Comparison of ENCODE assay signal across 20 cellular contexts in genomic region chr12:48819986-48820385, GRCh38. TPM values are rescaled to one million over a fixed set of nuclear protein-coding genes. Genes with fewer than 3 reads are reported as not detected.
DNase-seq lines count a peak whose midpoint lies in the region; ATAC-seq, FAIRE-seq and TF ChIP-seq lines count a peak whose summit lies in the region.
"Had no signal": no experiment of that assay in that cellular context is flagged by ENCODE, and none has a peak within 500 bp of the region (broad histone marks: within the 10 kb centered on the region; RNA-seq: fewer than 3 reads in every experiment).

No MANE protein-coding gene starts in this region.

- H3K9me3 Mint-ChIP-seq in CD4-positive, alpha-beta T cell = no peaks in the 10 kb centered on the region
- no peaks in the 10 kb centered on the region for H3K9me3 Mint-ChIP-seq in neural progenitor cell
- H3K9me3 Mint-ChIP-seq: stimulated activated naive CD8-positive, alpha-beta T cell treated with anti-CD3 and anti-CD28 coated beads, Interleukin-15, Interleukin-2, amounts not matched to agents 100 ng/mL and 50 ng/mL, for 24 hours had no signal

- no peak overlapping the region for H3K18ac ChIP-seq in H1 (ENCODE audit: extremely low read depth, low read length)

- H2BK120ac ChIP-seq in H1 (replicated peaks; ENCODE audit: low read depth, low read length) = no peak overlapping the region

- 91% methylated on average over 2 of the region's 2 CpGs; no CpG with 5 or more reads in 1 of the 2 experiments for WGBS in H1 (ENCODE audit: extremely low coverage in 1 of 2, insufficient coverage in 1 of 2, insufficient read length in 1 of 2, insufficient replicate concordance in 2 of 2, low coverage in 1 of 2, low lambda C conversion rate in 2 of 2, missing lambda C conversion rate in 1 of 2), 2 experiments

- POLR2A ChIA-PET in CD4-positive, alpha-beta T cell (lab: Charles Lee) = interaction anchor here (1.5 to 2.3 kb wide), 2 partner anchors 31 to 162 kb away, joined by 4 to 7 read pairs; partner anchors contain the start of gene DDX23
- POLR2A ChIA-PET in H1 (lab: Charles Lee; ENCODE audit: partially characterized antibody) = interaction anchor here (0.7 to 2.2 kb wide), 4 partner anchors 31 to 161 kb away, joined by 3 to 9 read pairs (median 4); partner anchors contain the start of genes ADCY6 and RND1

- no peak overlapping the region for H4K5ac ChIP-seq in H1 (ENCODE audit: insufficient read length, low read depth, low read length)

- H4K20me1 ChIP-seq in H1 (replicated peaks in 1 of 2; ENCODE audit: control insufficient read depth in 1 of 2, insufficient read depth in 2 of 2, low read length in 2 of 2) (peaks cover 0 to 5% of the 10 kb centered on the region in 2 experiments), neural progenitor cell (ENCODE audit: low read depth) (peaks cover 21% of the 10 kb centered on the region)

- H2BK5ac ChIP-seq in H1 (ENCODE audit: low read depth, low read length) = no peak overlapping the region

- H3K4me3 ChIP-seq in NT2/D1 (ENCODE audit: insufficient read length, low read depth) (no peak overlapping the region), H1 (ENCODE audit: extremely low read depth in 1 of 4, insufficient read depth in 2 of 4, low read depth in 3 of 4, low read length in 4 of 4) (peak overlapping the region in 1 of 4 experiments; percentile 78; a peak in 1 of 8 replicates), neural progenitor cell (peak overlapping the region; percentile 87)
- H3K4me3 ChIP-seq: ovary, sigmoid colon, upper lobe of right lung had no signal

- CTCF ChIA-PET in CD4-positive, alpha-beta T cell (lab: Charles Lee) = no interaction called here
- CTCF ChIA-PET in H1 (lab: Charles Lee; ENCODE audit: partially characterized antibody) = interaction anchor here (0.6 to 12.1 kb wide), 23 partner anchors 7 to 276 kb away, joined by 3 to 121 read pairs (median 4); partner anchors contain the start of gene ARF3

- no peak for TF ChIP-seq EP300 in H1 (IDR thresholded peaks at IDR 0.05; ENCODE audit: borderline replicate concordance in 1 of 2, low read depth in 2 of 2, low read length in 2 of 2)

- H3K4me2 ChIP-seq in H1 (ENCODE audit: insufficient read depth in 1 of 2, low read depth in 2 of 2, low read length in 2 of 2) (peak overlapping the region; percentile 71 to 96; a peak in 3 of 4 replicates), neural progenitor cell (peak overlapping the region; percentile 89)

- no peak for TF ChIP-seq POLR2A in H1 (IDR thresholded peaks at IDR 0.05; ENCODE audit: control extremely low read depth in 1 of 2, low read depth in 2 of 2, low read length in 2 of 2)

- H3K27ac Mint-ChIP-seq in CD4-positive, alpha-beta T cell = no peak overlapping the region
- no peak overlapping the region for H3K27ac Mint-ChIP-seq in neural progenitor cell

- no peak overlapping the region for H2BK15ac ChIP-seq in H1 (ENCODE audit: low read length)

- no peak overlapping the region for H4K8ac ChIP-seq in H1 (ENCODE audit: extremely low read depth, insufficient read depth, low read length)

- H3K56ac ChIP-seq in H1 (replicated peaks; ENCODE audit: insufficient read length, low read depth, low read length) = no peak overlapping the region

- peaks cover 35% of the 10 kb centered on the region for H3F3A ChIP-seq in neural progenitor cell (ENCODE audit: low read depth)

- TF ChIP-seq RAD21 in H1 (IDR thresholded peaks at IDR 0.05 in 1 of 2, conservative IDR thresholded peaks at IDR 0.05 in 1 of 2; ENCODE audit: low read depth in 2 of 2, low read length in 2 of 2) = no peak

- H3K36me3 ChIP-seq in NT2/D1 (ENCODE audit: insufficient read depth, insufficient read length, low read length) = peaks cover 30% of the 10 kb centered on the region
- H3K36me3 ChIP-seq in H1 (ENCODE audit: control insufficient read depth in 2 of 4, insufficient read depth in 4 of 4, low read length in 3 of 4) = peaks cover 0 to 2% (median 0%) of the 10 kb centered on the region in 4 experiments; a peak in 1 of 8 replicates
- no peaks in the 10 kb centered on the region for H3K36me3 ChIP-seq in neural progenitor cell
- H3K36me3 ChIP-seq: ovary had no signal

- peak overlapping the region; percentile 93 for H3K4me3 Mint-ChIP-seq in CD4-positive, alpha-beta T cell
- H3K4me3 Mint-ChIP-seq in neural progenitor cell = peak overlapping the region; percentile 92

- no peak for DNase-seq in CD4-positive, alpha-beta T cell
- DNase-seq in NT2/D1 (ENCODE audit: low read depth, low spot score) = no peak
- no peak for DNase-seq in H1 (ENCODE audit: low read depth in 1 of 2, low spot score in 2 of 2)
- DNase-seq in neural progenitor cell (ENCODE audit: low spot score) = no peak
- DNase-seq in iPS-NIHi11 (ENCODE audit: low spot score) = no peak
- no peak for DNase-seq in COLO829 (ENCODE audit: low spot score)
- DNase-seq: central memory CD4-positive, alpha-beta T cell; hippocampal formation; NCI-H1417 treated with DMSO at 0.1 percent for 48 hours; NCI-H2171 treated with DMSO at 0.1 percent for 48 hours; NCI-H774; sigmoid colon; T-helper 9 cell; upper lobe of right lung had no signal

- ATAC-seq in CD4-positive, alpha-beta T cell (ENCODE audit: poor library complexity) = no peak
- ATAC-seq in HG02642 (IDR thresholded peaks at IDR 0.05; ENCODE audit: poor library complexity, unreplicated experiment) = no peak
- no peak for ATAC-seq in GM21360 (IDR thresholded peaks at IDR 0.05; ENCODE audit: unreplicated experiment)
- ATAC-seq: activated CD4-positive, CD25-positive, alpha-beta regulatory T cell treated with anti-CD3 and anti-CD28 coated beads, Interleukin-2, amount 50 U/mL, for 24 hours; upper lobe of right lung had no signal

- H3K4ac ChIP-seq in H1 (replicated peaks; ENCODE audit: insufficient read length, low read depth, low read length) = no peak overlapping the region

- H2AFZ ChIP-seq in H1 (ENCODE audit: low read length) (no peak overlapping the region), neural progenitor cell (replicated peaks) (no peak overlapping the region)

- no peaks in the 10 kb centered on the region for H3K79me1 ChIP-seq in H1 (ENCODE audit: low read depth, low read length)

- no peak for FAIRE-seq in H1 (lab: Jason Lieb, UNC)
- FAIRE-seq: G401.6 had no signal

- H3K23me2 ChIP-seq in H1 (ENCODE audit: low read depth, low read length) = peaks cover 20% of the 10 kb centered on the region

- H2BK12ac ChIP-seq in H1 (ENCODE audit: low read depth, low read length) = no peak overlapping the region

- TF ChIP-seq CTCF in CD4-positive, alpha-beta T cell (IDR thresholded peaks at IDR 0.05) = no peak
- TF ChIP-seq CTCF in H1 (IDR thresholded peaks at IDR 0.05; ENCODE audit: control extremely low read depth in 1 of 3, insufficient read depth in 1 of 3, low read depth in 1 of 3, low read length in 3 of 3) (no peak), neural progenitor cell (IDR thresholded peaks at IDR 0.05) (no peak)

- H3K79me2 ChIP-seq in H1 (ENCODE audit: control insufficient read depth in 1 of 2, insufficient read depth in 2 of 2, low read length in 2 of 2) (no peaks in the 10 kb centered on the region), neural progenitor cell (ENCODE audit: low read depth) (peaks cover 12% of the 10 kb centered on the region)

- H3K9ac ChIP-seq in NT2/D1 (ENCODE audit: insufficient read length, low read depth) (peak overlapping the region; percentile 6), H1 (replicated peaks in 1 of 4; ENCODE audit: extremely low read depth in 1 of 4, low read depth in 3 of 4, low read length in 3 of 4) (no peak overlapping the region), neural progenitor cell (no peak overlapping the region)

- H3K4me1 Mint-ChIP-seq in CD4-positive, alpha-beta T cell (ENCODE audit: low read depth) = peaks cover 38% of the 10 kb centered on the region
- H3K4me1 Mint-ChIP-seq in neural progenitor cell = peaks cover 35% of the 10 kb centered on the region

- H3K4me1 ChIP-seq in NT2/D1 (ENCODE audit: insufficient read depth, insufficient read length) = peaks cover 18% of the 10 kb centered on the region
- H3K4me1 ChIP-seq in H1 (replicated peaks in 1 of 4; ENCODE audit: control insufficient read depth in 3 of 4, insufficient read depth in 4 of 4, low read length in 3 of 4) = peaks cover 0 to 24% (median 16%) of the 10 kb centered on the region in 4 experiments; a peak in 6 of 7 replicates
- peaks cover 31% of the 10 kb centered on the region for H3K4me1 ChIP-seq in neural progenitor cell

- no peak overlapping the region for H2AK5ac ChIP-seq in H1 (ENCODE audit: low read depth, low read length)

- H3K9me3 ChIP-seq in CD4-positive, alpha-beta T cell (ENCODE audit: control insufficient read depth, low read length) = no peaks in the 10 kb centered on the region
- H3K9me3 ChIP-seq in NT2/D1 (ENCODE audit: insufficient read depth, low read length) = no peaks in the 10 kb centered on the region
- no peaks in the 10 kb centered on the region for H3K9me3 ChIP-seq in H1 (ENCODE audit: insufficient read depth in 2 of 2, low read depth in 1 of 2, low read length in 1 of 2)
- no peaks in the 10 kb centered on the region for H3K9me3 ChIP-seq in neural progenitor cell (ENCODE audit: low read depth)
- H3K9me3 ChIP-seq: ovary, sigmoid colon, upper lobe of right lung had no signal

- intact Hi-C loops in CD4-positive, alpha-beta T cell (cut with DNase I, micrococcal nuclease) = no loop called here

- H3K14ac ChIP-seq in H1 (ENCODE audit: insufficient read length) = no peak overlapping the region

- H4K91ac ChIP-seq in H1 (replicated peaks; ENCODE audit: insufficient read length, low read length) = no peak overlapping the region

- H3K23ac ChIP-seq in H1 (ENCODE audit: insufficient read length) = no peak overlapping the region

- H2BK20ac ChIP-seq in H1 (ENCODE audit: low read length) = no peak overlapping the region

- H3K27me3 Mint-ChIP-seq in CD4-positive, alpha-beta T cell = no peaks in the 10 kb centered on the region
- H3K27me3 Mint-ChIP-seq in neural progenitor cell (ENCODE audit: insufficient read depth, low read depth) = peaks cover 5% of the 10 kb centered on the region

- no peaks in the 10 kb centered on the region for H3K36me3 Mint-ChIP-seq in CD4-positive, alpha-beta T cell (ENCODE audit: low read depth)
- peaks cover 11% of the 10 kb centered on the region for H3K36me3 Mint-ChIP-seq in neural progenitor cell

- no peaks in the 10 kb centered on the region for H3K27me3 ChIP-seq in CD4-positive, alpha-beta T cell (ENCODE audit: control insufficient read depth, insufficient read depth, low read length)
- H3K27me3 ChIP-seq in NT2/D1 (ENCODE audit: insufficient read depth, insufficient read length) (peaks cover 23% of the 10 kb centered on the region), H1 (replicated peaks in 1 of 4; ENCODE audit: control insufficient read depth in 3 of 4, extremely low read depth in 1 of 4, insufficient read depth in 3 of 4, low read length in 3 of 4) (peaks cover 17 to 36% (median 30%) of the 10 kb centered on the region in 4 experiments), neural progenitor cell (peaks cover 20% of the 10 kb centered on the region)
- H3K27me3 ChIP-seq: ovary, sigmoid colon, upper lobe of right lung had no signal

- no peak overlapping the region for H3K27ac ChIP-seq in CD4-positive, alpha-beta T cell (ENCODE audit: low read depth, low read length)
- H3K27ac ChIP-seq in H1 (ENCODE audit: low read depth, low read length) = no peak overlapping the region
- H3K27ac ChIP-seq in neural progenitor cell = no peak overlapping the region
- H3K27ac ChIP-seq: upper lobe of right lung had no signal

RNA-seq across cellular contexts. Expression of gene CACNB3, which starts 1.7 kb away (rescaled TPM):
- total RNA-seq in CD4-positive, alpha-beta T cell = 1 to 10 TPM; 3.9 to 5.7 TPM
- 12.5 and 16.9 TPM in 2 replicates for total RNA-seq in H1 (2021; fragmentation: NEBNext Ultra II Directional; extraction: Animal tissue kit (Norgen Biotek cat#: 25700))
- polyA plus RNA-seq in H1 (2011; rRNA removed) = 16.0 and 18.4 TPM in 2 replicates
- 13.3 TPM for polyA plus RNA-seq in H1 (2011; cell fraction: cytosol; rRNA removed)
- polyA plus RNA-seq in H1 (2011; cell fraction: nucleus; rRNA removed) = 37.4 TPM
- 25.2 to 35.8 TPM (median 28.9 TPM) in 4 replicates for polyA plus RNA-seq in H1 (2012, experiment 1 of 2)
- polyA plus RNA-seq in H1 (2012, experiment 2 of 2) = 18.3 TPM
- 4.6 TPM for polyA plus RNA-seq in H1 (2013, experiment 1 of 2)
- polyA plus RNA-seq in H1 (2013, experiment 2 of 2) = 4.8 TPM
- 14.3 TPM in 2 replicates for polyA minus RNA-seq in H1 (2011; rRNA and poly(A)+ RNA removed)
- polyA minus RNA-seq in H1 (2011; cell fraction: cytosol; rRNA and poly(A)+ RNA removed) = 14.3 TPM
- 15.2 TPM for polyA minus RNA-seq in H1 (2011; cell fraction: nucleus; rRNA and poly(A)+ RNA removed)
- 25.0 and 31.3 TPM in 2 replicates for total RNA-seq in neural progenitor cell (ENCODE audit: low replicate concordance)

RNA-seq across cellular contexts. Expression of gene ADCY6, which starts 31.1 kb away (rescaled TPM):
- not detected for total RNA-seq in CD4-positive, alpha-beta T cell
- 11.7 and 15.6 TPM in 2 replicates for total RNA-seq in H1 (2021; fragmentation: NEBNext Ultra II Directional; extraction: Animal tissue kit (Norgen Biotek cat#: 25700))
- polyA plus RNA-seq in H1 (2011; rRNA removed) = 17.5 and 19.7 TPM in 2 replicates
- polyA plus RNA-seq in H1 (2011; cell fraction: cytosol; rRNA removed) = 18.4 TPM
- polyA plus RNA-seq in H1 (2011; cell fraction: nucleus; rRNA removed) = 67.7 TPM
- 22.5 to 29.5 TPM (median 23.8 TPM) in 4 replicates for polyA plus RNA-seq in H1 (2012, experiment 1 of 2)
- polyA plus RNA-seq in H1 (2012, experiment 2 of 2) = 11.3 TPM
- 7.3 TPM for polyA plus RNA-seq in H1 (2013, experiment 1 of 2)
- polyA plus RNA-seq in H1 (2013, experiment 2 of 2) = 6.8 TPM
- polyA minus RNA-seq in H1 (2011; rRNA and poly(A)+ RNA removed) = 26.3 and 30.4 TPM in 2 replicates
- polyA minus RNA-seq in H1 (2011; cell fraction: cytosol; rRNA and poly(A)+ RNA removed) = 20.8 TPM
- 24.3 TPM for polyA minus RNA-seq in H1 (2011; cell fraction: nucleus; rRNA and poly(A)+ RNA removed)
- total RNA-seq in neural progenitor cell (ENCODE audit: low replicate concordance) = 22.4 and 42.4 TPM in 2 replicates

RNA-seq across cellular contexts. Expression of gene DDX23, which starts 32.0 kb away (rescaled TPM):
- 10 to 100 TPM; 69.4 to 76.5 TPM for total RNA-seq in CD4-positive, alpha-beta T cell
- 98.1 and 107 TPM in 2 replicates for total RNA-seq in H1 (2021; fragmentation: NEBNext Ultra II Directional; extraction: Animal tissue kit (Norgen Biotek cat#: 25700))
- 43.4 and 43.5 TPM in 2 replicates for polyA plus RNA-seq in H1 (2011; rRNA removed)
- 68.7 TPM for polyA plus RNA-seq in H1 (2011; cell fraction: cytosol; rRNA removed)
- polyA plus RNA-seq in H1 (2011; cell fraction: nucleus; rRNA removed) = 122 TPM
- 98.3 to 156 TPM (median 103 TPM) in 4 replicates for polyA plus RNA-seq in H1 (2012, experiment 1 of 2)
- 30.8 TPM for polyA plus RNA-seq in H1 (2012, experiment 2 of 2)
- polyA plus RNA-seq in H1 (2013, experiment 1 of 2) = 67.8 TPM
- 65.2 TPM for polyA plus RNA-seq in H1 (2013, experiment 2 of 2)
- polyA minus RNA-seq in H1 (2011; rRNA and poly(A)+ RNA removed) = 57.7 and 58.0 TPM in 2 replicates
- polyA minus RNA-seq in H1 (2011; cell fraction: cytosol; rRNA and poly(A)+ RNA removed) = 26.0 TPM
- polyA minus RNA-seq in H1 (2011; cell fraction: nucleus; rRNA and poly(A)+ RNA removed) = 48.6 TPM
- 95.6 and 109 TPM in 2 replicates for total RNA-seq in neural progenitor cell (ENCODE audit: low replicate concordance)

RNA-seq across cellular contexts. Expression of gene RND1, which starts 45.7 kb away (rescaled TPM):
- 1 to 10 TPM; 4.8 to 5.7 TPM for total RNA-seq in CD4-positive, alpha-beta T cell
- total RNA-seq in H1 (2021; fragmentation: NEBNext Ultra II Directional; extraction: Animal tissue kit (Norgen Biotek cat#: 25700)) = 15.8 and 16.2 TPM in 2 replicates
- 17.1 and 17.8 TPM in 2 replicates for polyA plus RNA-seq in H1 (2011; rRNA removed)
- polyA plus RNA-seq in H1 (2011; cell fraction: cytosol; rRNA removed) = 27.5 TPM
- polyA plus RNA-seq in H1 (2011; cell fraction: nucleus; rRNA removed) = 31.4 TPM
- 21.5 to 28.9 TPM (median 24.5 TPM) in 4 replicates for polyA plus RNA-seq in H1 (2012, experiment 1 of 2)
- 20.6 TPM for polyA plus RNA-seq in H1 (2012, experiment 2 of 2)
- polyA plus RNA-seq in H1 (2013, experiment 1 of 2) = 3.1 TPM
- 3.2 TPM for polyA plus RNA-seq in H1 (2013, experiment 2 of 2)
- polyA minus RNA-seq in H1 (2011; rRNA and poly(A)+ RNA removed) = 30.9 and 33.3 TPM in 2 replicates
- 14.7 TPM for polyA minus RNA-seq in H1 (2011; cell fraction: cytosol; rRNA and poly(A)+ RNA removed)
- polyA minus RNA-seq in H1 (2011; cell fraction: nucleus; rRNA and poly(A)+ RNA removed) = 44.2 TPM
- total RNA-seq in neural progenitor cell (ENCODE audit: low replicate concordance) = 9.8 and 16.7 TPM in 2 replicates

Comparison
In these comparisons a context has a peak if more than half of its experiments do, and no peak if none do; other contexts are left out.
1. RNA of gene ADCY6, which starts 31.1 kb away (total RNA-seq): 22.4 to 42.4 TPM in neural progenitor cell and 11.7 to 15.6 TPM in H1; not detected in CD4-positive, alpha-beta T cell; every median in the first group is over 10 times any median in the second.